8 cellular contexts compared by ENCODE assay signal in genomic region chr1:36323636-36324321, GRCh38. TPM values are rescaled to one million over a fixed set of nuclear protein-coding genes. Genes with fewer than 3 reads are reported as not detected.
DNase-seq lines count a peak whose midpoint lies in the region; ATAC-seq and TF ChIP-seq lines count a peak whose summit lies in the region.

EVA1B (minus strand) TSS chr1:36323645; CDS start chr1:36323037, 608 bp downstream.

- intact Hi-C loops in ascending aorta (cut with DNase I) (loop anchor here (2.0 to 5.0 kb wide), 3 partner anchors 27 to 1789 kb away; partner anchors contain the start of gene STK40), right cardiac atrium (cut with DNase I) (no loop called here)

- in situ Hi-C loops in Caki2 (cut with HindIII; ENCODE audit: low pct_unique_long_range_greater_than_20kb, low sequenced_read_pairs), result no loop called here

- peak; percentile 75 to 79 for ATAC-seq in right cardiac atrium
- ATAC-seq in GM18873 (IDR thresholded peaks at IDR 0.05; ENCODE audit: low FRiP score, unreplicated experiment), result no peak

- H3K27me3 ChIP-seq in ascending aorta, result no peaks in the 10 kb centered on the region
- no peaks in the 10 kb centered on the region for H3K27me3 ChIP-seq in right cardiac atrium (ENCODE audit: control insufficient read depth, insufficient read depth)

- H3K4me1 ChIP-seq in HEK293 (ENCODE audit: control insufficient read depth, insufficient read depth, low read length), result no peaks in the 10 kb centered on the region; the same call in 1 of the 2 replicates
- peaks cover 14 to 29% of the 10 kb centered on the region in 2 donors for H3K4me1 ChIP-seq in ascending aorta
- peaks cover 5% of the 10 kb centered on the region for H3K4me1 ChIP-seq in right cardiac atrium (ENCODE audit: control insufficient read depth, insufficient read depth, low read length)

- 2% methylated on average over 33 of the region's 35 CpGs for WGBS in right cardiac atrium

- CTCF ChIA-PET in HEK293 (lab: Yijun Ruan, JAX), result interaction anchor here (0.6 to 1.5 kb wide), 3 partner anchors 15 to 45 kb away, joined by 3 to 5 read pairs (median 3); no protein-coding TSS in a partner anchor
- CTCF ChIA-PET in RWPE1 (lab: Yijun Ruan, JAX), result interaction anchor here (0.8 to 1.1 kb wide), 2 partner anchors 19 to 58 kb away, joined by 3 read pairs; no protein-coding TSS in a partner anchor

- POLR2A ChIA-PET in HEK293 (lab: Yijun Ruan, JAX), result interaction anchor here (0.6 to 2.2 kb wide), 7 partner anchors 15 to 194 kb away, joined by 3 to 11 read pairs (median 4); partner anchors contain the start of genes MAP7D1 and SH3D21
- POLR2A ChIA-PET in RWPE1 (lab: Yijun Ruan, JAX; ENCODE audit: low non-redundant PET), result interaction anchor here (0.7 kb wide), 1 partner anchor 64 kb away, joined by 6 read pairs; no protein-coding TSS in a partner anchor

- H3K4me3 ChIP-seq in HEK293 (ENCODE audit: low read depth, low read length), result peak within 1 kb of the TSS; percentile 53
- peak within 1 kb of the TSS; percentile 68 to 75 for H3K4me3 ChIP-seq in ascending aorta
- peak within 1 kb of the TSS; percentile 94 for H3K4me3 ChIP-seq in right cardiac atrium (ENCODE audit: low read length)

- H3K27ac ChIP-seq in HEK293 (ENCODE audit: extremely low read depth, low read depth, low read length) (peak within 1 kb of the TSS; percentile 58; the same call in 1 of the 2 replicates), RWPE1 (peak within 1 kb of the TSS; percentile 72), ascending aorta (peak within 1 kb of the TSS; percentile 91 to 98), right cardiac atrium (ENCODE audit: low read length) (peak within 1 kb of the TSS; percentile 80)

- H3K9me3 ChIP-seq in HEK293 (ENCODE audit: control insufficient read depth, insufficient read depth, low read depth, low read length) (no peaks in the 10 kb centered on the region), ascending aorta (no peaks in the 10 kb centered on the region), right cardiac atrium (ENCODE audit: control insufficient read depth, low read length) (no peaks in the 10 kb centered on the region)

- DNase-seq in Caki2 (ENCODE audit: low read depth) (peak; percentile 86), RWPE1 (ENCODE audit: low spot score) (peak; percentile 50), ascending aorta (ENCODE audit: low spot score in 2 of 2) (peak; percentile 55 to 91), right cardiac atrium (peak; percentile 86 to 96 (median 95)), renal cortical epithelial cell (ENCODE audit: low read depth) (peak; percentile 67), putamen (ENCODE audit: low spot score) (no peak)

- no peak for TF ChIP-seq CTCF in HEK293 (tag by site-specific recombination; IDR thresholded peaks at IDR 0.05)
- TF ChIP-seq CTCF in RWPE1 (conservative IDR thresholded peaks at IDR 0.05; ENCODE audit: low read depth), result no peak
- no peak for TF ChIP-seq CTCF in ascending aorta (IDR thresholded peaks at IDR 0.05)

- H3K36me3 ChIP-seq in HEK293 (ENCODE audit: control insufficient read depth in 2 of 2, insufficient read depth in 1 of 2, low read length in 2 of 2), result peaks cover 0 to 27% of the 10 kb centered on the region in 2 experiments; a peak in 1 of 3 replicates
- no peaks in the 10 kb centered on the region for H3K36me3 ChIP-seq in ascending aorta

TF ChIP-seq in HEK293, 187 proteins besides CTCF, POLR2A, EP300 and RAD21:
- TF ChIP-seq GLIS1 (tag by site-specific recombination; IDR thresholded peaks at IDR 0.05) (0 out of 2 replicates have a peak, but pooled peaks have one; percentile 5), INSM2 (tag by site-specific recombination; IDR thresholded peaks at IDR 0.05) (no peak), ZNF398 (tag by site-specific recombination; IDR thresholded peaks at IDR 0.05) (peak; percentile 82), ZNF629 (tag by site-specific recombination; IDR thresholded peaks at IDR 0.05) (0 out of 2 replicates have a peak, but pooled peaks have one; percentile 13), ZNF23 (tag by site-specific recombination; IDR thresholded peaks at IDR 0.05; ENCODE audit: borderline replicate concordance) (no peak), WT1 (tag by site-specific recombination; IDR thresholded peaks at IDR 0.05) (peak; percentile 37; the same call in 1 of the 2 replicates), PRDM4 (tag by site-specific recombination; IDR thresholded peaks at IDR 0.05) (peak; percentile 96), SP7 (tag by site-specific recombination; IDR thresholded peaks at IDR 0.05) (peak; percentile 30; the same call in 1 of the 2 replicates), SP3 (tag by site-specific recombination; IDR thresholded peaks at IDR 0.05) (peak; percentile 20; the same call in 1 of the 2 replicates), ZNF335 (tag by site-specific recombination; conservative IDR thresholded peaks at IDR 0.05) (peak; percentile 67), SP2 (tag by site-specific recombination; IDR thresholded peaks at IDR 0.05) (peak; percentile 42), ZNF768 (tag by site-specific recombination; IDR thresholded peaks at IDR 0.05) (0 out of 2 replicates have a peak, but pooled peaks have one; percentile 24), ZNF580 (tag by site-specific recombination; IDR thresholded peaks at IDR 0.05) (0 out of 2 replicates have a peak, but pooled peaks have one; percentile 26), SETDB1 (IDR thresholded peaks at IDR 0.05; ENCODE audit: insufficient read length, low read length) (no peak)

RNA-seq across cellular contexts. Expression of gene EVA1B, which starts in this region (rescaled TPM):
- 49.1 and 71.2 TPM in 2 replicates for total RNA-seq in Caki2 (2014; rRNA removed; shearing (Covaris generic); ENCODE audit: low replicate concordance)
- 251 TPM for total RNA-seq in ascending aorta
- 10 to 100 TPM; 11.5 to 14.0 (median 13.1) TPM for total RNA-seq in right cardiac atrium
- 17.4 TPM for polyA plus RNA-seq in right cardiac atrium
- total RNA-seq in renal cortical epithelial cell, result 56.6 and 104 TPM in 2 replicates
